ENCODE assay signal across 20 cellular contexts in genomic region chr22:22112533-22113294, GRCh38.
DNase-seq lines count a peak whose midpoint lies in the region; ATAC-seq and TF ChIP-seq lines count a peak whose summit lies in the region.
"Had no signal": no experiment of that assay in that cellular context is flagged by ENCODE, and none has a peak within 500 bp of the region (broad histone marks: within the 10 kb centered on the region; RNA-seq: fewer than 3 reads in every experiment).

No MANE protein-coding gene starts in this region.

- TF ChIP-seq POLR2A in IMR-90 (IDR thresholded peaks at IDR 0.05; ENCODE audit: low read depth, low read length) = no peak

- H3K9me3 ChIP-seq in BLaER1 treated with 17β-estradiol and CSF1 and Interleukin-3, amounts not matched to agents 10 nM and 100 nM (replicated peaks in 1 of 11) = no peaks in the 10 kb centered on the region
- H3K9me3 ChIP-seq in IMR-90 (ENCODE audit: control insufficient read depth, insufficient read depth, low read length) = no peaks in the 10 kb centered on the region
- H3K9me3 ChIP-seq: A549 had no signal

- H3K4me1 ChIP-seq in BLaER1 treated with 17β-estradiol and CSF1 and Interleukin-3, amounts not matched to agents 10 nM and 100 nM = peaks cover 19 to 42% (median 34%) of the 10 kb centered on the region in 10 experiments
- peaks cover 16% of the 10 kb centered on the region for H3K4me1 ChIP-seq in IMR-90 (ENCODE audit: control insufficient read depth, insufficient read depth, low read length)
- H3K4me1 ChIP-seq in foreskin keratinocyte = peaks cover 18% of the 10 kb centered on the region

- intact Hi-C loops in IMR-90 (cut with micrococcal nuclease) = no loop called here

- peaks cover 0 to 13% (median 7%) of the 10 kb centered on the region in 11 experiments; a peak in 20 of 22 replicates for H3K27me3 ChIP-seq in BLaER1 treated with 17β-estradiol and CSF1 and Interleukin-3, amounts not matched to agents 10 nM and 100 nM
- H3K27me3 ChIP-seq in IMR-90 (ENCODE audit: control insufficient read depth, insufficient read depth, low read length) (no peaks in the 10 kb centered on the region), foreskin keratinocyte (no peaks in the 10 kb centered on the region)

- H2AK5ac ChIP-seq in IMR-90 (ENCODE audit: low read depth, low read length) = peak overlapping the region; percentile 70

- no TSS peak for BruUV-seq in IMR-90 (replicated peaks; lab: Mats Ljungman, UMichigan)

- H3K27me3 Mint-ChIP-seq in stimulated activated naive B cell treated with anti-CD40 and anti-IgM and Interleukin-4, amounts not matched to agents 10 μg/mL and 1 μg/mL and 100 μg/mL, for 72 hours = no peaks in the 10 kb centered on the region
- H3K27me3 Mint-ChIP-seq in naive thymus-derived CD8-positive, alpha-beta T cell = peaks cover 0 to 8% (median 0%) of the 10 kb centered on the region in 5 donors

- CTCF ChIA-PET in IMR-90 (lab: Yijun Ruan, JAX) = no interaction called here

- peak overlapping the region; percentile 42; the same call in 1 of the 3 replicates for H2BK15ac ChIP-seq in IMR-90 (ENCODE audit: low read depth, low read length)

- H3K27ac ChIP-seq in BLaER1 treated with 17β-estradiol and CSF1 and Interleukin-3, amounts not matched to agents 10 nM and 100 nM = no peak overlapping the region
- H3K27ac ChIP-seq in IMR-90 (ENCODE audit: insufficient read depth, low read length) (no peak overlapping the region), foreskin keratinocyte (peak overlapping the region; percentile 91), substantia nigra (ENCODE audit: low read depth, low read length, poor library complexity, severe bottlenecking) (no peak overlapping the region)
- H3K27ac ChIP-seq: A549, GM23248 had no signal

- no peak overlapping the region; the same call in 1 of the 2 replicates for H3K23ac ChIP-seq in IMR-90 (ENCODE audit: low read depth, low read length)

- peaks cover 0 to 16% of the 10 kb centered on the region in 2 donors for H3K36me3 Mint-ChIP-seq in stimulated activated naive B cell treated with anti-CD40 and anti-IgM and Interleukin-4, amounts not matched to agents 10 μg/mL and 1 μg/mL and 100 μg/mL, for 72 hours
- H3K36me3 Mint-ChIP-seq in naive thymus-derived CD8-positive, alpha-beta T cell = no peaks in the 10 kb centered on the region

- 0 out of 2 replicates have a peak overlapping the region, but pooled peaks have one; percentile 11 for H4K91ac ChIP-seq in IMR-90 (ENCODE audit: insufficient read depth, low read depth, low read length)

- ATAC-seq in IMR-90 (ENCODE audit: low read depth) = no peak
- ATAC-seq in foreskin keratinocyte = no peak
- ATAC-seq in stimulated activated naive B cell treated with anti-CD40 and anti-IgM and Interleukin-4, amounts not matched to agents 10 μg/mL and 1 μg/mL and 100 μg/mL, for 72 hours (replicated peaks) = no peak
- ATAC-seq in naive thymus-derived CD8-positive, alpha-beta T cell = no peak
- ATAC-seq: A549, HepG2 had no signal

- H3K18ac ChIP-seq in IMR-90 (ENCODE audit: low read depth, low read length) = no peak overlapping the region

- H2BK120ac ChIP-seq in IMR-90 (ENCODE audit: low read depth, low read length) = no peak overlapping the region; the same call in 1 of the 2 replicates

- TF ChIP-seq CTCF in IMR-90 (conservative IDR thresholded peaks at IDR 0.05; ENCODE audit: low read depth, low read length) = no peak
- TF ChIP-seq CTCF in foreskin keratinocyte (conservative IDR thresholded peaks at IDR 0.05) = no peak

- H4K5ac ChIP-seq in IMR-90 (ENCODE audit: low read depth, low read length) = no peak overlapping the region

- peak overlapping the region in 8 of 11 experiments; percentile 61 to 89 (median 83); a peak in 11 of 22 replicates for H3K4me2 ChIP-seq in BLaER1 treated with 17β-estradiol and CSF1 and Interleukin-3, amounts not matched to agents 10 nM and 100 nM
- H3K4me2 ChIP-seq in IMR-90 (ENCODE audit: low read depth, low read length) = no peak overlapping the region
- H3K4me2 ChIP-seq: A549 had no signal

- peak overlapping the region; percentile 59 for H3K27ac Mint-ChIP-seq in stimulated activated naive B cell treated with anti-CD40 and anti-IgM and Interleukin-4, amounts not matched to agents 10 μg/mL and 1 μg/mL and 100 μg/mL, for 72 hours
- H3K27ac Mint-ChIP-seq in naive thymus-derived CD8-positive, alpha-beta T cell = peak overlapping the region in 1 of 10 donors; percentile 57
- H3K27ac Mint-ChIP-seq: H9 had no signal

- no peak overlapping the region for H4K8ac ChIP-seq in IMR-90 (ENCODE audit: low read depth in 2 of 2, low read length in 2 of 2)

- H2BK5ac ChIP-seq in IMR-90 (ENCODE audit: low read depth, low read length, poor library complexity, severe bottlenecking) = no peak overlapping the region

- dilution Hi-C loops in IMR-90 (cut with HindIII; ENCODE audit: low sequenced_read_pairs, unreplicated experiment) = no loop called here

- no peak overlapping the region for H3K4me3 Mint-ChIP-seq in stimulated activated naive B cell treated with anti-CD40 and anti-IgM and Interleukin-4, amounts not matched to agents 10 μg/mL and 1 μg/mL and 100 μg/mL, for 72 hours
- no peak overlapping the region for H3K4me3 Mint-ChIP-seq in naive thymus-derived CD8-positive, alpha-beta T cell
- H3K4me3 Mint-ChIP-seq: H9 had no signal

- 60% methylated on average over 1 of the region's 4 CpGs; no CpG with 5 or more reads in 1 of the 2 experiments for WGBS in IMR-90 (ENCODE audit: extremely low coverage in 2 of 2, insufficient read length in 1 of 2), 2 experiments

- peak overlapping the region; percentile 52 for H3K4ac ChIP-seq in IMR-90 (ENCODE audit: low read depth, low read length)

- in situ Hi-C loops in IMR-90 (cut with MboI; ENCODE audit: low sequenced_read_pairs) = no loop called here

- no peak for TF ChIP-seq RAD21 in IMR-90 (IDR thresholded peaks at IDR 0.05; ENCODE audit: low read length)

- H3K9me1 ChIP-seq in IMR-90 (ENCODE audit: insufficient read depth, low read length) = peaks cover 8% of the 10 kb centered on the region; the same call in 1 of the 2 replicates

- H2AFZ ChIP-seq in IMR-90 (replicated peaks; ENCODE audit: low read length, poor library complexity) = no peak overlapping the region
- H2AFZ ChIP-seq: GM23248 had no signal

- peak overlapping the region; percentile 56; the same call in 1 of the 2 replicates for H3K14ac ChIP-seq in IMR-90 (replicated peaks; ENCODE audit: low read depth, low read length)

- H3K56ac ChIP-seq in IMR-90 (ENCODE audit: extremely low read depth, insufficient read depth, low read length) = no peak overlapping the region

- H2BK20ac ChIP-seq in IMR-90 (ENCODE audit: low read depth, low read length) = 0 out of 2 replicates have a peak overlapping the region, but pooled peaks have one; percentile 52

- DNase-seq in IMR-90 (no peak), foreskin keratinocyte (no peak), SIG-M5 treated with dmso at 0.1 percent for 504 hours (lab: John Stamatoyannopoulos, UW; ENCODE audit: unreplicated experiment) (no peak), substantia nigra (lab: John Stamatoyannopoulos, UW) (no peak)
- no peak for DNase-seq in stimulated activated naive B cell treated with anti-CD40 and anti-IgM and Interleukin-4, amounts not matched to agents 10 μg/mL and 1 μg/mL and 100 μg/mL, for 72 hours
- no peak for DNase-seq in naive thymus-derived CD8-positive, alpha-beta T cell
- DNase-seq: AML-193, DMS153, DND-41, GM23248, H9, KG1, MM.1S, NCI-H2029 treated with DMSO at 0.1 percent for 48 hours, NCI-H526 treated with DMSO at 0.1 percent for 48 hours, RPMI8226, SHP77 had no signal

- H3K79me1 ChIP-seq in IMR-90 (ENCODE audit: low read depth in 1 of 2, low read length in 2 of 2) = no peaks in the 10 kb centered on the region

- no peak overlapping the region for H3K9ac ChIP-seq in BLaER1 treated with 17β-estradiol and CSF1 and Interleukin-3, amounts not matched to agents 10 nM and 100 nM
- no peak overlapping the region for H3K9ac ChIP-seq in IMR-90 (ENCODE audit: low read depth, low read length)
- H3K9ac ChIP-seq: GM23248 had no signal

- H3K4me1 Mint-ChIP-seq in stimulated activated naive B cell treated with anti-CD40 and anti-IgM and Interleukin-4, amounts not matched to agents 10 μg/mL and 1 μg/mL and 100 μg/mL, for 72 hours = peaks cover 44 to 45% of the 10 kb centered on the region in 2 donors
- H3K4me1 Mint-ChIP-seq in naive thymus-derived CD8-positive, alpha-beta T cell = peaks cover 0 to 35% (median 10%) of the 10 kb centered on the region in 4 donors

- peak overlapping the region; percentile 60 for H2AK9ac ChIP-seq in IMR-90 (replicated peaks; ENCODE audit: low read depth, low read length, poor library complexity)

- no peak overlapping the region for H3K4me3 ChIP-seq in BLaER1 treated with 17β-estradiol and CSF1 and Interleukin-3, amounts not matched to agents 10 nM and 100 nM
- H3K4me3 ChIP-seq in IMR-90 (ENCODE audit: insufficient read depth, low read depth, low read length) = no peak overlapping the region
- H3K4me3 ChIP-seq: A549, GM23248 had no signal

- H4K20me1 ChIP-seq in BLaER1 treated with 17β-estradiol and CSF1 and Interleukin-3, amounts not matched to agents 10 nM and 100 nM = no peaks in the 10 kb centered on the region
- no peaks in the 10 kb centered on the region for H4K20me1 ChIP-seq in IMR-90 (ENCODE audit: insufficient read depth, low read length)

- H3K36me3 ChIP-seq in BLaER1 treated with 17β-estradiol and CSF1 and Interleukin-3, amounts not matched to agents 10 nM and 100 nM = no peaks in the 10 kb centered on the region
- H3K36me3 ChIP-seq in IMR-90 (ENCODE audit: control insufficient read depth, insufficient read depth, low read length) = no peaks in the 10 kb centered on the region

- H3K9me3 Mint-ChIP-seq in stimulated activated naive B cell treated with anti-CD40 and anti-IgM and Interleukin-4, amounts not matched to agents 10 μg/mL and 1 μg/mL and 100 μg/mL, for 72 hours = no peaks in the 10 kb centered on the region
- H3K9me3 Mint-ChIP-seq in naive thymus-derived CD8-positive, alpha-beta T cell = no peaks in the 10 kb centered on the region
- H3K9me3 Mint-ChIP-seq: H9 had no signal

- POLR2A ChIA-PET in IMR-90 (lab: Charles Lee; ENCODE audit: unreplicated experiment) = no interaction called here
- POLR2A ChIA-PET in naive thymus-derived CD8-positive, alpha-beta T cell (lab: Charles Lee) = no interaction called here

TF ChIP-seq in IMR-90, 13 proteins besides CTCF, POLR2A, EP300 and RAD21 (continues in another document):
- TF ChIP-seq MXI1 (IDR thresholded peaks at IDR 0.05; ENCODE audit: borderline replicate concordance, low read depth, low read length) (no peak), RFX5 (IDR thresholded peaks at IDR 0.05; ENCODE audit: low read depth, low read length) (no peak), MAFK (IDR thresholded peaks at IDR 0.05; ENCODE audit: low read depth, low read length) (no peak), USF2 (IDR thresholded peaks at IDR 0.05; ENCODE audit: low read depth, low read length) (no peak), BHLHE40 (IDR thresholded peaks at IDR 0.05; ENCODE audit: low read depth, low read length) (no peak)
